Comparison of ENCODE assay signal across 1 cellular context in genomic region chr3:174232028-174232657, GRCh38.
A peak's percentile ranks its signal among the peaks of the same experiment; 100 is the strongest.
TF ChIP-seq lines count a peak whose summit lies in the region.

No MANE protein-coding gene starts in this region.

TF ChIP-seq in H1, 55 proteins besides CTCF, POLR2A, EP300 and RAD21:
- TF ChIP-seq ASH2L (IDR thresholded peaks at IDR 0.05; ENCODE audit: low read length), result peak; percentile 88
- peak; percentile 35; the same call in 1 of the 2 replicates for TF ChIP-seq YY1 (IDR thresholded peaks at IDR 0.05; ENCODE audit: low read depth, low read length)
